Comparison of ENCODE assay signal across 15 cellular contexts in the genomic region with DNA sequence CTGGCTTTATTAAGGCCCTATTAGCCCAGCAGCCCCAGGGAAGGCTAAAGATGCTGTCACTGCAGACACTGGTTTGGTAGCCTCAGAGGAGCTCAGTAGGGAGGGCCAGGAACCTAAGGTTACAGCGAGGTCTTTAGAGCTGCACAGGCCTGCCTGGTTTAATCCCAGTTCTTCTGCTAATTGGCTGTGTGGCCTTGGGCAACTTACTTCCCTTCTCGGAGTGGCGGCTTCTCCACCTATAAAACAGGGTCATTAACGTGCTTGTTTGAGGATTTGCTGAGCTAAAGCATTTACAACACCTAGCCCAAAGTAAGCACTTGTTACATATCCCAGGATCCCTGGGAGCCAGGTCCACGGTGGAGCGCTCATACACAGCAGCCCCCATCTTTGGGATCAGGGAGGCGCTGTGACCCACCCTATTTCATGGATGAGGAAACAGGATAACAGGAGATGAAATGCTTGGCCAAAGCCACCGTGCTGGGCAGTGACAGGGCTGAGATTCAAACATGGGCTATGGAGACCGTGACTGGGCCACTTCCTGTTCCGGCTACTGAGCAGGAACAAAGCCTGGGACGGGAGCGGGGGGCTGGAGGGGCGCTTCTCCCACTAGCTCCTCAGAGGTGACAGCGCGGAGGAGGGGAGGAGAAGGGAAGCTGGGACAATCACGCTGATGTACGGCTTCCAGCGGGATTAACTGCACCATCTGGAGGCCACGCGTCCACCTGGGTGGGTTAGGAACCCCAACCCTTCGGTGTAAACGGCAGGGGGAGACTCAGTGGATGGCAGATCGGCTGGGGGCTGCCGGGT.
A peak's percentile ranks its signal among the peaks of the same experiment; 100 is the strongest.
DNase-seq lines count a peak whose midpoint lies in the region; ATAC-seq, FAIRE-seq and TF ChIP-seq lines count a peak whose summit lies in the region.
"Had no signal": no experiment of that assay in that cellular context is flagged by ENCODE, and none has a peak within 500 bp of the region (broad histone marks: within the 10 kb centered on the region; RNA-seq: fewer than 3 reads in every experiment).

No MANE protein-coding gene starts in this region.

- no peaks in the 10 kb centered on the region for H3K27me3 ChIP-seq in endothelial cell of umbilical vein (ENCODE audit: control insufficient read depth in 2 of 2, insufficient read depth in 2 of 2, low read length in 2 of 2)
- no peaks in the 10 kb centered on the region for H3K27me3 ChIP-seq in osteoblast (ENCODE audit: insufficient read depth, low read length)
- H3K27me3 ChIP-seq in A673 (replicated peaks; ENCODE audit: insufficient read depth, low read depth, low read length, poor library complexity), result no peaks in the 10 kb centered on the region
- H3K27me3 ChIP-seq: pancreas had no signal

- H3K4me2 ChIP-seq in endothelial cell of umbilical vein (ENCODE audit: insufficient read depth, low read length), result no peak overlapping the region
- no peak overlapping the region for H3K4me2 ChIP-seq in osteoblast (ENCODE audit: insufficient read depth, low read length)

- in situ Hi-C loops in Caki2 (cut with HindIII; ENCODE audit: low pct_unique_long_range_greater_than_20kb, low sequenced_read_pairs), result no loop called here

- no peak for TF ChIP-seq POLR2A in endothelial cell of umbilical vein (IDR thresholded peaks at IDR 0.05; ENCODE audit: low read depth, low read length)

- H3K36me3 ChIP-seq in KOPT-K1 (ENCODE audit: insufficient read depth, low read length) (no peaks in the 10 kb centered on the region), endothelial cell of umbilical vein (ENCODE audit: control insufficient read depth in 2 of 2, extremely low read depth in 1 of 2, insufficient read depth in 2 of 2, low read length in 2 of 2) (no peaks in the 10 kb centered on the region), osteoblast (ENCODE audit: insufficient read depth, low read length) (no peaks in the 10 kb centered on the region), A673 (ENCODE audit: insufficient read depth, low read length, poor library complexity, severe bottlenecking) (no peaks in the 10 kb centered on the region)
- H3K36me3 ChIP-seq: pancreas had no signal

- H3K4me1 ChIP-seq in endothelial cell of umbilical vein (ENCODE audit: control insufficient read depth, extremely low read depth, insufficient read depth, low read length) (peaks cover 23% of the 10 kb centered on the region), osteoblast (ENCODE audit: insufficient read depth, low read length) (peaks cover 13% of the 10 kb centered on the region), A673 (ENCODE audit: insufficient read depth, low read length, poor library complexity, severe bottlenecking) (peaks cover 28% of the 10 kb centered on the region)
- H3K4me1 ChIP-seq: pancreas had no signal

- H3K4me3 ChIP-seq in endothelial cell of umbilical vein (replicated peaks in 1 of 3; ENCODE audit: insufficient read depth in 1 of 3, low read depth in 1 of 3, low read length in 3 of 3) (no peak overlapping the region), osteoblast (ENCODE audit: insufficient read depth, low read length) (no peak overlapping the region), A673 (ENCODE audit: low read depth, low read length, poor library complexity, severe bottlenecking) (no peak overlapping the region)
- H3K4me3 ChIP-seq: pancreas had no signal

- no peak overlapping the region for H3K4me3 Mint-ChIP-seq in HFFc6
- H3K4me3 Mint-ChIP-seq in effector memory CD8-positive, alpha-beta T cell, result no peak overlapping the region
- H3K4me3 Mint-ChIP-seq: memory B cell had no signal

- intact Hi-C loops in endothelial cell of umbilical vein (cut with micrococcal nuclease), result no loop called here
- intact Hi-C loops in A673 (cut with micrococcal nuclease; ENCODE audit: unreplicated experiment), result no loop called here

- no peaks in the 10 kb centered on the region for H3K9me3 ChIP-seq in KOPT-K1 (ENCODE audit: insufficient read depth, low read length, poor library complexity, severe bottlenecking)
- H3K9me3 ChIP-seq in endothelial cell of umbilical vein (replicated peaks; ENCODE audit: control insufficient read depth, insufficient read depth, low read length), result no peaks in the 10 kb centered on the region
- no peaks in the 10 kb centered on the region for H3K9me3 ChIP-seq in osteoblast (ENCODE audit: low read depth, low read length)
- H3K9me3 ChIP-seq in A673 (ENCODE audit: low read depth, low read length, poor library complexity, severe bottlenecking), result no peaks in the 10 kb centered on the region
- H3K9me3 ChIP-seq: pancreas had no signal

- peak; percentile 66 for DNase-seq in Caki2 (ENCODE audit: low read depth)
- DNase-seq in endothelial cell of umbilical vein (ENCODE audit: low read depth, low spot score), result no peak
- DNase-seq in osteoblast (ENCODE audit: insufficient read length, low spot score, missing footprints), result peak; percentile 66
- no peak for DNase-seq in HFFc6
- DNase-seq in effector memory CD8-positive, alpha-beta T cell, result no peak
- no peak for DNase-seq in A673 (ENCODE audit: low spot score)
- DNase-seq in medulla oblongata (ENCODE audit: extremely low spot score), result no peak
- DNase-seq: activated naive CD4-positive, alpha-beta T cell treated with Interleukin-2 at 50 U/mL for 16 hours; GF-D8; NCI-H1417 treated with DMSO at 0.1 percent for 48 hours; SW 1271 had no signal

- H2AFZ ChIP-seq in endothelial cell of umbilical vein (ENCODE audit: low read depth, low read length) (peak overlapping the region; percentile 42), osteoblast (ENCODE audit: low read length) (no peak overlapping the region)

- H4K20me1 ChIP-seq in endothelial cell of umbilical vein (replicated peaks; ENCODE audit: control insufficient read depth, extremely low read depth, insufficient read depth, low read length) (no peaks in the 10 kb centered on the region), osteoblast (ENCODE audit: insufficient read depth, low read length) (no peaks in the 10 kb centered on the region)

- no peaks in the 10 kb centered on the region for H3K9me1 ChIP-seq in endothelial cell of umbilical vein (replicated peaks; ENCODE audit: control insufficient read depth, extremely low read depth, insufficient read depth, low read length)

- TF ChIP-seq CTCF in endothelial cell of umbilical vein (IDR thresholded peaks at IDR 0.05; ENCODE audit: extremely low read depth in 1 of 2, insufficient read depth in 1 of 2, low read depth in 1 of 2, low read length in 2 of 2) (no peak), osteoblast (IDR thresholded peaks at IDR 0.05; ENCODE audit: extremely low read depth, low read depth, low read length) (no peak), HFFc6 (IDR thresholded peaks at IDR 0.05) (no peak), A673 (conservative IDR thresholded peaks at IDR 0.05; ENCODE audit: low read depth, low read length) (no peak)

- H3K27me3 Mint-ChIP-seq in HFFc6 (ENCODE audit: insufficient read depth), result no peaks in the 10 kb centered on the region; the same call in 1 of the 2 replicates
- H3K27me3 Mint-ChIP-seq in effector memory CD8-positive, alpha-beta T cell, result peaks cover 16 to 40% of the 10 kb centered on the region in 2 donors

- no peaks in the 10 kb centered on the region for H3K36me3 Mint-ChIP-seq in HFFc6 (ENCODE audit: low read depth)
- H3K36me3 Mint-ChIP-seq in effector memory CD8-positive, alpha-beta T cell (ENCODE audit: insufficient read depth), result peaks cover 6% of the 10 kb centered on the region
- H3K36me3 Mint-ChIP-seq: memory B cell had no signal

- CTCF ChIA-PET in endothelial cell of umbilical vein (lab: Charles Lee), result interaction anchor here (1.1 kb wide), 1 partner anchor 10 kb away, joined by 3 read pairs; no protein-coding TSS in a partner anchor
- CTCF ChIA-PET in A673 (lab: Charles Lee), result no interaction called here

- no peak overlapping the region; the same call in 1 of the 2 replicates for H3K27ac Mint-ChIP-seq in HFFc6
- no peak overlapping the region for H3K27ac Mint-ChIP-seq in effector memory CD8-positive, alpha-beta T cell
- H3K27ac Mint-ChIP-seq: memory B cell had no signal

- peak overlapping the region; percentile 98 for H3K27ac ChIP-seq in KOPT-K1 (ENCODE audit: low read depth, low read length, poor library complexity, severe bottlenecking)
- H3K27ac ChIP-seq in endothelial cell of umbilical vein (ENCODE audit: insufficient read depth, low read depth, low read length), result no peak overlapping the region
- H3K27ac ChIP-seq in osteoblast (ENCODE audit: low read depth, low read length), result no peak overlapping the region
- no peak overlapping the region for H3K27ac ChIP-seq in A673 (ENCODE audit: low read depth, low read length, poor library complexity, severe bottlenecking)
- H3K27ac ChIP-seq: C4-2B, pancreas had no signal

- peaks cover 27% of the 10 kb centered on the region for H3K4me1 Mint-ChIP-seq in HFFc6 (ENCODE audit: low read depth)
- H3K4me1 Mint-ChIP-seq in effector memory CD8-positive, alpha-beta T cell (ENCODE audit: low read depth in 2 of 2), result peaks cover 3 to 8% of the 10 kb centered on the region in 2 donors
- H3K4me1 Mint-ChIP-seq: memory B cell had no signal

- H3K9me3 Mint-ChIP-seq in HFFc6, result no peaks in the 10 kb centered on the region
- no peaks in the 10 kb centered on the region for H3K9me3 Mint-ChIP-seq in effector memory CD8-positive, alpha-beta T cell
- H3K9me3 Mint-ChIP-seq: memory B cell had no signal

- POLR2A ChIA-PET in endothelial cell of umbilical vein (lab: Charles Lee), result no interaction called here
- POLR2A ChIA-PET in A673 (lab: Charles Lee; ENCODE audit: low non-redundant PET), result no interaction called here

- no peak for FAIRE-seq in endothelial cell of umbilical vein (lab: Jason Lieb, UNC)
- FAIRE-seq: pancreas had no signal

- dilution Hi-C loops in endothelial cell of umbilical vein (cut with MboI; ENCODE audit: extremely low pct_ligation_motif_present, low sequenced_read_pairs), result no loop called here

- ATAC-seq in effector memory CD8-positive, alpha-beta T cell (replicated peaks), result no peak
- ATAC-seq: pancreas had no signal

- no peak overlapping the region for H3K9ac ChIP-seq in endothelial cell of umbilical vein (replicated peaks; ENCODE audit: extremely low read depth, insufficient read depth, low read length)

- H3K79me2 ChIP-seq in endothelial cell of umbilical vein (ENCODE audit: control insufficient read depth, insufficient read depth, low read length) (no peaks in the 10 kb centered on the region), osteoblast (ENCODE audit: insufficient read depth, low read length) (no peaks in the 10 kb centered on the region)

- no TSS peak for BruUV-seq in endothelial cell of umbilical vein (replicated peaks; lab: Mats Ljungman, UMichigan)
- BruUV-seq in A673 (replicated peaks; lab: Mats Ljungman, UMichigan), result no TSS peak

TF ChIP-seq in endothelial cell of umbilical vein, 7 proteins besides CTCF, POLR2A, EP300 and RAD21:
- no peak for TF ChIP-seq FOS (IDR thresholded peaks at IDR 0.05; ENCODE audit: borderline replicate concordance, insufficient read depth, low read length)
TF ChIP-seq in endothelial cell of umbilical vein: peak in this region for 0.

Comparison
In these comparisons a context has a peak if more than half of its experiments do, and no peak if none do; other contexts are left out.
1. DNase-seq: peak in Caki2 (single experiment) and osteoblast (single experiment); none in endothelial cell of umbilical vein (single experiment), HFFc6 (single experiment), effector memory CD8-positive, alpha-beta T cell (0 of 3), A673 (single experiment) and medulla oblongata (single experiment).